ENCODE assay signal across 9 cellular contexts in the genomic region with DNA sequence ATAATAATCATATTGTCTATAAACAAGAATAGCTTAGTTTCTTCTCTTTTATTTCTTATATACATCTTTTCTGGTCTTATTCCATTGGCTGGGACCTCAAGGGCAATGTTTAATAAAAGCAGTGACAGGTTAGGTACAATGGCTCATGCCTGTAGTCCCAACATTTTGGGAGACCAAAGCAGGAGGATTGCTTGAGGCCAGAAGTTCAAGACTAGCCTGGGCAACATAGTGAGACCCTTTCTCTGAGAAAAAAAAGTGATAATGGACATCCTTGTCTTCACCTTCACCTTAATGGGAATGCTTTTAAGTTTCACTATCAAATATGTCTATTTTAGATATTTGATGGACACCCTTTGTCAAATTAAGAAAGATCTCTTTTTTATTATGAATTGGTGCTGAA. TPM values are rescaled to one million over a fixed set of nuclear protein-coding genes. Genes with fewer than 3 reads are reported as not detected.
"Had no signal": no experiment of that assay in that cellular context is flagged by ENCODE, and none has a peak within 500 bp of the region (broad histone marks: within the 10 kb centered on the region; RNA-seq: fewer than 3 reads in every experiment).

No MANE protein-coding gene starts in this region.

- H3K9me3 ChIP-seq: HAP-1 had no signal

- H3K27ac ChIP-seq: GM23248 had no signal

- H3K4me3 ChIP-seq: GM23248, GM23338, HAP-1 had no signal

- DNase-seq: GM23248, GOT3, H7, H9, HCEC 1CT, HFFc6 had no signal

- H3K27ac Mint-ChIP-seq: HFFc6 had no signal

- H3K36me3 ChIP-seq: HAP-1 had no signal

- ATAC-seq: GM23338, HCT116 had no signal

- H3K4me1 ChIP-seq: HAP-1 had no signal

- H3K4me3 Mint-ChIP-seq: GM23338, H9, HFFc6 had no signal

- H3K9ac ChIP-seq: GM23248 had no signal

RNA-seq across cellular contexts. Expression of a gene that starts 8.1 kb away (rescaled TPM):
- total RNA-seq: GM23248 had no signal
